Comparison of ENCODE assay signal across 8 cellular contexts in genomic region chr1:116372651-116373444, GRCh38. TPM values are rescaled to one million over a fixed set of nuclear protein-coding genes. Genes with fewer than 3 reads are reported as not detected.
DNase-seq lines count a peak whose midpoint lies in the region; ATAC-seq, FAIRE-seq and TF ChIP-seq lines count a peak whose summit lies in the region.

Gene ATP1A1, plus strand, starts transcription at chr1:116373244. Its CDS starts 268 bp downstream, at chr1:116373512.

- peak within 1 kb of the TSS; percentile 89 for H3K4me3 ChIP-seq in AG09309 (ENCODE audit: control insufficient read depth, low read depth, low read length)
- peak within 1 kb of the TSS; percentile 89 for H3K4me3 ChIP-seq in bronchial epithelial cell (ENCODE audit: low read depth, low read length)
- H3K4me3 ChIP-seq in smooth muscle cell = peak within 1 kb of the TSS; percentile 96

- peak; percentile 62 for ATAC-seq in GM19025 (IDR thresholded peaks at IDR 0.05; ENCODE audit: low read depth, unreplicated experiment)
- peak; percentile 66 for ATAC-seq in HG03280 (IDR thresholded peaks at IDR 0.05; ENCODE audit: unreplicated experiment)
- ATAC-seq in WTC11 = peak; percentile 84

- peaks cover 34% of the 10 kb centered on the region for H3K4me1 ChIP-seq in smooth muscle cell (ENCODE audit: low read depth)

- peak within 1 kb of the TSS; percentile 84 for H3K27ac Mint-ChIP-seq in WTC11

- peaks cover 21% of the 10 kb centered on the region for H3K27me3 Mint-ChIP-seq in WTC11 (ENCODE audit: low read depth)

- peak within 1 kb of the TSS; percentile 98 for H3K4me2 ChIP-seq in smooth muscle cell

- POLR2A ChIA-PET in WTC11 (lab: Charles Lee) = interaction anchor here (0.6 to 1.1 kb wide), 6 partner anchors 8 to 1609 kb away, joined by 3 to 4 read pairs (median 4); no protein-coding TSS in a partner anchor

- peaks cover 41% of the 10 kb centered on the region for H4K20me1 ChIP-seq in smooth muscle cell (ENCODE audit: low read depth)

- H3K4me1 Mint-ChIP-seq in WTC11 = peaks cover 44% of the 10 kb centered on the region

- H3F3A ChIP-seq in smooth muscle cell (ENCODE audit: low read depth) = peaks cover 24% of the 10 kb centered on the region

- no peaks in the 10 kb centered on the region for H3K9me3 ChIP-seq in smooth muscle cell (replicated peaks; ENCODE audit: low read depth)

- no peaks in the 10 kb centered on the region for H3K9me3 Mint-ChIP-seq in WTC11

- H3K79me2 ChIP-seq in smooth muscle cell (ENCODE audit: low read depth) = peaks cover 35% of the 10 kb centered on the region

- H3K36me3 Mint-ChIP-seq in WTC11 = no peaks in the 10 kb centered on the region

- H3K27ac ChIP-seq in smooth muscle cell (ENCODE audit: low read depth) = peak within 1 kb of the TSS; percentile 95

- DNase-seq in AG09309 (ENCODE audit: low read depth) (peak; percentile 46), NCI-H226 (peak; percentile 83), WTC11 (ENCODE audit: low spot score) (peak; percentile 98), bronchial epithelial cell (ENCODE audit: low read depth) (peak; percentile 80), iPS-NIHi7 (ENCODE audit: extremely low spot score) (peak; percentile 96), smooth muscle cell (lab: John Stamatoyannopoulos, UW; ENCODE audit: unreplicated experiment) (peak; percentile 91)

- no peaks in the 10 kb centered on the region for H3K36me3 ChIP-seq in bronchial epithelial cell (ENCODE audit: control insufficient read depth, insufficient read depth, low read length)
- H3K36me3 ChIP-seq in smooth muscle cell (ENCODE audit: low read depth) = no peaks in the 10 kb centered on the region

- peak within 1 kb of the TSS; percentile 95 for H2AFZ ChIP-seq in smooth muscle cell (ENCODE audit: low read depth)

- CTCF ChIA-PET in WTC11 (lab: Charles Lee) = interaction anchor here (1.6 kb wide), 1 partner anchor 234 kb away, joined by 7 read pairs; no protein-coding TSS in a partner anchor

- no peak for FAIRE-seq in bronchial epithelial cell (lab: Jason Lieb, UNC)

- under 1% methylated on average over 53 of the region's 81 CpGs for WGBS in smooth muscle cell (ENCODE audit: low lambda C conversion rate)

- peak within 1 kb of the TSS; percentile 86 for H3K4me3 Mint-ChIP-seq in WTC11

- H3K27me3 ChIP-seq in bronchial epithelial cell (ENCODE audit: control insufficient read depth, insufficient read depth, low read length) (no peaks in the 10 kb centered on the region), smooth muscle cell (ENCODE audit: low read depth) (no peaks in the 10 kb centered on the region)

- TF ChIP-seq CTCF in AG09309 (IDR thresholded peaks at IDR 0.05; ENCODE audit: control insufficient read depth, insufficient read depth, low read depth, low read length, missing control alignments) (no peak), WTC11 (IDR thresholded peaks at IDR 0.05) (no peak), bronchial epithelial cell (IDR thresholded peaks at IDR 0.05; ENCODE audit: insufficient read depth, low read length, severe bottlenecking) (peak; percentile 16), smooth muscle cell (IDR thresholded peaks at IDR 0.05; ENCODE audit: borderline replicate concordance, insufficient read depth, poor library complexity, severe bottlenecking) (no peak)

- H3K9ac ChIP-seq in smooth muscle cell (ENCODE audit: low read depth) = peak within 1 kb of the TSS; percentile 98

TF ChIP-seq in WTC11, 78 proteins besides CTCF, POLR2A, EP300 and RAD21 (continues in another document):
- TF ChIP-seq ZBTB21 (CRISPR knock-in tag; IDR thresholded peaks at IDR 0.05; ENCODE audit: borderline replicate concordance) = no peak
- no peak for TF ChIP-seq ERG (CRISPR knock-in tag; IDR thresholded peaks at IDR 0.05)
- TF ChIP-seq MXD4 (CRISPR knock-in tag; IDR thresholded peaks at IDR 0.05; ENCODE audit: borderline replicate concordance) = no peak
- no peak for TF ChIP-seq E2F1 (CRISPR knock-in tag; IDR thresholded peaks at IDR 0.05)
- no peak for TF ChIP-seq NFYB (CRISPR knock-in tag; conservative IDR thresholded peaks at IDR 0.05; ENCODE audit: low read depth)
- no peak for TF ChIP-seq OVOL2 (CRISPR knock-in tag; IDR thresholded peaks at IDR 0.05; ENCODE audit: borderline replicate concordance)
- TF ChIP-seq MAX (CRISPR knock-in tag; IDR thresholded peaks at IDR 0.05) = peak; percentile 79
- TF ChIP-seq TEAD1 (CRISPR knock-in tag; IDR thresholded peaks at IDR 0.05) = peak; percentile 65
- TF ChIP-seq AR (CRISPR knock-in tag; IDR thresholded peaks at IDR 0.05) = no peak
- no peak for TF ChIP-seq CREB1 (CRISPR knock-in tag; IDR thresholded peaks at IDR 0.05)
- no peak for TF ChIP-seq ZMAT4 (CRISPR knock-in tag; IDR thresholded peaks at IDR 0.05)
- no peak for TF ChIP-seq ESRRA (CRISPR knock-in tag; IDR thresholded peaks at IDR 0.05; ENCODE audit: borderline replicate concordance)

RNA-seq across cellular contexts. Expression of gene ATP1A1, which starts in this region (rescaled TPM):
- total RNA-seq in WTC11 (2021) (259 to 286 TPM (median 259 TPM) in 3 replicates), bronchial epithelial cell (123 and 177 TPM in 2 replicates), smooth muscle cell (93.0 and 104 TPM in 2 replicates)
- polyA plus RNA-seq in smooth muscle cell = 75.7 and 96.1 TPM in 2 replicates

Comparison
In these comparisons a context has a peak if more than half of its experiments do, and no peak if none do; other contexts are left out.
1. Peak in every context shown above with its lines: DNase-seq, ATAC-seq, H3K4me3 ChIP-seq and H3K27ac ChIP-seq.
2. DNase-seq: peak in every context shown above with its lines; median percentile 98 in WTC11; 96 in iPS-NIHi7; 91 in smooth muscle cell; 83 in NCI-H226; 80 in bronchial epithelial cell; 46 in AG09309.